1 cellular context compared by ENCODE assay signal in genomic region chr5:115456539-115456938, GRCh38.
TF ChIP-seq lines count a peak whose summit lies in the region.

No MANE protein-coding gene starts in this region.

TF ChIP-seq in IMR-90, 13 proteins besides CTCF, POLR2A, EP300 and RAD21 (continued from another document):
- TF ChIP-seq SMC3 (IDR thresholded peaks at IDR 0.05; ENCODE audit: low read depth, low read length), result no peak
- TF ChIP-seq RCOR1 (IDR thresholded peaks at IDR 0.05; ENCODE audit: insufficient replicate concordance, low read length), result no peak
- no peak for TF ChIP-seq MAFK (IDR thresholded peaks at IDR 0.05; ENCODE audit: low read depth, low read length)
TF ChIP-seq in IMR-90: peak in this region for 0.
